Comparison of ENCODE assay signal across 8 cellular contexts in the genomic region with DNA sequence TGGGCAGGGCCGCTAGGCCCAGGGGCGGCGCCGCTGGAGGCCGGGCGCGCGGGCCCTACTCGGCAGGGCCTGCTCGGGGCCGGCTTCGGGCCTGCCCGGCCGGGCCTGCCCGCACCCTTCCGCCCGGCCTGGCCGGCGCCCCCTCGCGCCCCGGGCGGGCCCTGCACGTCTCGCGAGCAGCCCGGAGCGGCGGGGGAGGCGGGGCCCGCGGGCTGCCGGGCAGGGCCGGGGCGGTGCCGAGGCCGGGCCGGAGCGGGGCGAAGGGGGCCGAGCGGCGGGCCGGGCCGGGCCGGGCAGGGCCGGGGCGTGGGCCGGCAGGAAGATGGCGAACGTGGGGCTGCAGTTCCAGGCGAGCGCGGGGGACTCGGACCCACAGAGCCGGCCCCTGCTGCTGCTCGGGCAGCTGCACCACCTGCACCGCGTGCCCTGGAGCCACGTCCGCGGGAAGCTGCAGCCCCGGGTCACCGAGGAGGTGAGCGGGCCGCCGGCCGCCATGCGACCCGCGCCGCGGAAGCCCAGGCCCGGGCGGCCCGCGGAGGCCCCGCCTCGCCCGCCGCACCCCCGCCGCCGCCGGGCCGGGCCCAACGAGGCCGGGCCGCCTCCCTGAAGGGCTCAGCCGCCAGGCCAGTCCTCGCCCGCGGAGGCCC. TPM values are rescaled to one million over a fixed set of nuclear protein-coding genes. Genes with fewer than 3 reads are reported as not detected.
A peak's percentile ranks its signal among the peaks of the same experiment; 100 is the strongest.
DNase-seq lines count a peak whose midpoint lies in the region; ATAC-seq and TF ChIP-seq lines count a peak whose summit lies in the region.

Gene NPEPL1, plus strand, starts transcription at position 222 of the 647 bp plus-strand sequence. Its CDS starts 101 bp downstream, at position 323.

- DNase-seq in PC-3 (peak; percentile 88), fibroblast of villous mesenchyme (ENCODE audit: low read depth) (peak; percentile 78), omental fat pad (ENCODE audit: low spot score) (no peak)
- DNase-seq in activated effector memory CD4-positive, alpha-beta T cell treated with Interleukin-2 at 50 U/mL for 16 hours, result peak; percentile 51

- intact Hi-C loops in PC-3 (cut with micrococcal nuclease), result loop anchor here (2.0 kb wide), 1 partner anchor 212 kb away; no protein-coding TSS in a partner anchor

- H3K27me3 ChIP-seq in PC-3 (ENCODE audit: low read length) (no peaks in the 10 kb centered on the region), thymus (ENCODE audit: control insufficient read depth, insufficient read depth) (no peaks in the 10 kb centered on the region)

- H2AFZ ChIP-seq in PC-3 (ENCODE audit: low read length), result peak within 1 kb of the TSS; percentile 79

- H3K9me2 ChIP-seq in PC-3 (replicated peaks; ENCODE audit: low read length), result no peaks in the 10 kb centered on the region

- H3K79me2 ChIP-seq in PC-3 (ENCODE audit: low read length), result peaks cover 17% of the 10 kb centered on the region

- H3K4me2 ChIP-seq in PC-3 (ENCODE audit: low read length), result peak within 1 kb of the TSS; percentile 98

- no TSS peak for BruUV-seq in PC-3 (replicated peaks; lab: Mats Ljungman, UMichigan)

- CTCF ChIA-PET in PC-3 (lab: Charles Lee), result interaction anchor here (0.9 to 1.1 kb wide), 2 partner anchors 42 to 211 kb away, joined by 4 to 14 read pairs; partner anchors contain the start of gene STX16

- WGBS in thymus, result 3% methylated on average over 93 of the region's 93 CpGs

- peak within 1 kb of the TSS; percentile 70 for H3K27ac ChIP-seq in 22Rv1
- H3K27ac ChIP-seq in PC-3 (ENCODE audit: low read length), result peak within 1 kb of the TSS; percentile 33
- H3K27ac ChIP-seq in thymus (ENCODE audit: low read depth), result peak within 1 kb of the TSS; percentile 68

- H3K9ac ChIP-seq in PC-3 (ENCODE audit: low read length), result peak within 1 kb of the TSS; percentile 88

- H3K4me3 ChIP-seq in PC-3 (ENCODE audit: low read length) (peak within 1 kb of the TSS; percentile 74), fibroblast of villous mesenchyme (ENCODE audit: low read depth, low read length) (peak within 1 kb of the TSS; percentile 52), thymus (ENCODE audit: low read length) (peak within 1 kb of the TSS; percentile 67)

- H3F3A ChIP-seq in PC-3 (ENCODE audit: low read length, unreplicated experiment), result peaks cover 10% of the 10 kb centered on the region

- ATAC-seq in GM18861 (IDR thresholded peaks at IDR 0.05; ENCODE audit: unreplicated experiment), result peak; percentile 69
- peak; percentile 91 for ATAC-seq in HG03108 (IDR thresholded peaks at IDR 0.05; ENCODE audit: unreplicated experiment)
- ATAC-seq in PC-3, result peak; percentile 91
- ATAC-seq in omental fat pad (ENCODE audit: low FRiP score), result peak; percentile 89

- H3K36me3 ChIP-seq in PC-3 (ENCODE audit: low read depth, low read length) (peaks cover 9% of the 10 kb centered on the region; the same call in 1 of the 2 replicates), thymus (ENCODE audit: control insufficient read depth, insufficient read depth) (peaks cover 24% of the 10 kb centered on the region)

- H3K9me3 ChIP-seq in PC-3 (ENCODE audit: low read length), result no peaks in the 10 kb centered on the region
- H3K9me3 ChIP-seq in thymus (ENCODE audit: control insufficient read depth), result peaks cover 1% of the 10 kb centered on the region

- TF ChIP-seq CTCF in 22Rv1 (IDR thresholded peaks at IDR 0.05), result peak; percentile 78
- no peak for TF ChIP-seq CTCF in PC-3 (conservative IDR thresholded peaks at IDR 0.05; ENCODE audit: low read depth, low read length)
- TF ChIP-seq CTCF in fibroblast of villous mesenchyme (IDR thresholded peaks at IDR 0.05; ENCODE audit: insufficient read depth, low read depth, low read length), result peak; percentile 7
- no peak for TF ChIP-seq CTCF in omental fat pad (IDR thresholded peaks at IDR 0.05)

- no peaks in the 10 kb centered on the region for H4K20me1 ChIP-seq in PC-3 (ENCODE audit: low read length)

- H3K4me1 ChIP-seq in PC-3 (ENCODE audit: insufficient read depth, low read length), result peaks cover 17% of the 10 kb centered on the region
- peaks cover 2% of the 10 kb centered on the region for H3K4me1 ChIP-seq in thymus (ENCODE audit: control insufficient read depth, insufficient read depth, low read length)

- POLR2A ChIA-PET in PC-3 (lab: Charles Lee; ENCODE audit: unreplicated experiment), result no interaction called here

RNA-seq across cellular contexts. Expression of gene NPEPL1, which starts in this region (rescaled TPM):
- total RNA-seq in PC-3 (2014; rRNA removed), result 49.7 and 53.1 TPM in 2 replicates
- total RNA-seq in fibroblast of villous mesenchyme, result 23.7 and 32.5 TPM in 2 replicates
- total RNA-seq in omental fat pad, result 10 to 100 TPM; 24.9 to 49.8 (median 27.9) TPM
- polyA plus RNA-seq in thymus, result 52.3 TPM

Comparison
In these comparisons a context has a peak if more than half of its experiments do, and no peak if none do; other contexts are left out.
1. CTCF ChIP-seq: peak in 22Rv1 (single experiment) and fibroblast of villous mesenchyme (single experiment); none in PC-3 (single experiment) and omental fat pad (0 of 3).
2. Peak in every context shown above with its lines, with median percentiles within 50 percentile points of each other: H3K27ac ChIP-seq, ATAC-seq and H3K4me3 ChIP-seq.